ENCODE assay signal across 10 cellular contexts in the genomic region with DNA sequence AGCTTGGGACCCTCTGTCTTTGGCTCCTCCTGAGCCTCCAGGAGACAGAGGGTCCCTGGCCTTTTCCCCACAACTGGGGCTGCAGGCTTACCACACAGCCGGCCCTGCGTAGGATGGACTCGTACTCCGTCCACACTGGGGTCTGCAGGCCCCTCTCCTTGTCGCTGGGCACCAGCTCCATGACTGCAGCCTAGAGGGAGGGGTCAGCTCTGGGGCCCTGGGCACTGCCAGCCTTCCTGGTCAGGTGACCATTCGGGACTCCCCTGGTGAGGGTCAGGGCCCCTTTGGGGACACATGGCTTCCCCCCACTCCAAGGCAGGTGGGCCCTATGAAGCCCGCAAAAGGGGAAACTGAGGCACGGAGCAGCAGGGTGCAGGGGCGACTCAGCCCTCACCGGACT. TPM values are rescaled to one million over a fixed set of nuclear protein-coding genes. Genes with fewer than 3 reads are reported as not detected.
DNase-seq lines count a peak whose midpoint lies in the region; ATAC-seq and TF ChIP-seq lines count a peak whose summit lies in the region.
"Had no signal": no experiment of that assay in that cellular context is flagged by ENCODE, and none has a peak within 500 bp of the region (broad histone marks: within the 10 kb centered on the region; RNA-seq: fewer than 3 reads in every experiment).

No MANE protein-coding gene starts in this region.

- no peak overlapping the region for H2BK5ac ChIP-seq in H9 (ENCODE audit: insufficient read length, low read length)

- no peak overlapping the region for H3K23ac ChIP-seq in H9 (ENCODE audit: insufficient read length, low read depth, low read length)

- intact Hi-C loops in activated T-helper 1 cell treated with anti-CD3 and anti-CD28 coated beads, Interleukin-12 subunit alpha, Interleukin-12 subunit beta, Interleukin-2, Interleukin-4 antibody, amounts not matched to agents 30 ng/mL and 10 ng/mL and 1 ng/mL, durations not matched to agents 14 hours and 24 hours and 36 hours (cut with micrococcal nuclease), result loop anchor here (2.0 kb wide), 1 partner anchor 820 kb away; a partner anchor contains a TSS

- H3K9me3 Mint-ChIP-seq in H9, result no peaks in the 10 kb centered on the region
- no peaks in the 10 kb centered on the region for H3K9me3 Mint-ChIP-seq in activated T-helper 1 cell treated with anti-CD3 and anti-CD28 coated beads, Interleukin-12 subunit alpha, Interleukin-12 subunit beta, Interleukin-2, Interleukin-4 antibody, amounts not matched to agents 30 ng/mL and 10 ng/mL and 1 ng/mL, durations not matched to agents 14 hours and 24 hours and 36 hours
- no peaks in the 10 kb centered on the region for H3K9me3 Mint-ChIP-seq in stimulated activated naive CD8-positive, alpha-beta T cell treated with anti-CD3 and anti-CD28 coated beads, Interleukin-15, amount 100 ng/mL, for 72 hours

- no peak overlapping the region for H3K4ac ChIP-seq in H9 (ENCODE audit: low read depth, low read length)

- peaks cover 24% of the 10 kb centered on the region for H3K27me3 Mint-ChIP-seq in H9 (ENCODE audit: low read depth)
- no peaks in the 10 kb centered on the region for H3K27me3 Mint-ChIP-seq in activated T-helper 1 cell treated with anti-CD3 and anti-CD28 coated beads, Interleukin-12 subunit alpha, Interleukin-12 subunit beta, Interleukin-2, Interleukin-4 antibody, amounts not matched to agents 30 ng/mL and 10 ng/mL and 1 ng/mL, durations not matched to agents 14 hours and 24 hours and 36 hours (ENCODE audit: insufficient read depth)
- H3K27me3 Mint-ChIP-seq in stimulated activated naive CD8-positive, alpha-beta T cell treated with anti-CD3 and anti-CD28 coated beads, Interleukin-15, amount 100 ng/mL, for 72 hours, result no peaks in the 10 kb centered on the region

- TF ChIP-seq CTCF in H9 (conservative IDR thresholded peaks at IDR 0.05) (no peak), foreskin keratinocyte (conservative IDR thresholded peaks at IDR 0.05) (no peak)

- peak overlapping the region; percentile 35 for H3K4me2 ChIP-seq in H9 (ENCODE audit: insufficient read depth, insufficient read length, low read length)

- ATAC-seq in stimulated activated naive CD8-positive, alpha-beta T cell treated with anti-CD3 and anti-CD28 coated beads, Interleukin-15, amount 100 ng/mL, for 72 hours, result no peak
- ATAC-seq in foreskin keratinocyte, result no peak

- peaks cover 3% of the 10 kb centered on the region; the same call in 1 of the 2 replicates for H3K36me3 ChIP-seq in iPS DF 6.9 (ENCODE audit: control insufficient read depth, insufficient read depth, low read length)
- H3K36me3 ChIP-seq: neutrophil had no signal

- WGBS in H9 (ENCODE audit: extremely low coverage, insufficient read length, low lambda C conversion rate), result no CpG with 5 or more reads among the region's 10 CpGs
- no CpG with 5 or more reads among the region's 10 CpGs for WGBS in iPS DF 6.9 (ENCODE audit: insufficient coverage, insufficient read length)

- H3T11ph ChIP-seq in H9 (ENCODE audit: low read length), result no peak overlapping the region

- no peak overlapping the region for H2AK5ac ChIP-seq in H9 (ENCODE audit: insufficient read length, low read length)

- H3K79me2 ChIP-seq in H9 (ENCODE audit: insufficient read depth, low read length), result no peaks in the 10 kb centered on the region

- H3K56ac ChIP-seq in H9 (ENCODE audit: insufficient read length, low read depth, low read length), result no peak overlapping the region

- H3K18ac ChIP-seq in H9 (ENCODE audit: insufficient read length, low read depth, low read length), result no peak overlapping the region

- no peaks in the 10 kb centered on the region for H3K23me2 ChIP-seq in H9 (ENCODE audit: insufficient read length, low read depth, low read length, poor library complexity, severe bottlenecking)

- H4K5ac ChIP-seq in H9 (ENCODE audit: insufficient read length, low read depth, low read length), result no peak overlapping the region

- no peak overlapping the region for H2BK12ac ChIP-seq in H9 (ENCODE audit: insufficient read length, low read depth, low read length)

- no peak overlapping the region for H3K14ac ChIP-seq in H9 (ENCODE audit: insufficient read depth, low read length)

- no peaks in the 10 kb centered on the region for H3K4me1 ChIP-seq in H9 (ENCODE audit: insufficient read depth, low read length)
- H3K4me1 ChIP-seq in iPS DF 6.9 (ENCODE audit: control insufficient read depth, insufficient read depth, low read length), result peaks cover 3% of the 10 kb centered on the region
- H3K4me1 ChIP-seq in foreskin keratinocyte, result no peaks in the 10 kb centered on the region

- no peak overlapping the region for H3K27ac Mint-ChIP-seq in H9
- H3K27ac Mint-ChIP-seq in activated T-helper 1 cell treated with anti-CD3 and anti-CD28 coated beads, Interleukin-12 subunit alpha, Interleukin-12 subunit beta, Interleukin-2, Interleukin-4 antibody, amounts not matched to agents 30 ng/mL and 10 ng/mL and 1 ng/mL, durations not matched to agents 14 hours and 24 hours and 36 hours, result no peak overlapping the region
- no peak overlapping the region for H3K27ac Mint-ChIP-seq in stimulated activated naive CD8-positive, alpha-beta T cell treated with anti-CD3 and anti-CD28 coated beads, Interleukin-15, amount 100 ng/mL, for 72 hours

- H3K4me3 Mint-ChIP-seq in H9, result peak overlapping the region; percentile 75 to 83; a peak in 4 of 5 replicates
- peak overlapping the region; percentile 77 for H3K4me3 Mint-ChIP-seq in activated T-helper 1 cell treated with anti-CD3 and anti-CD28 coated beads, Interleukin-12 subunit alpha, Interleukin-12 subunit beta, Interleukin-2, Interleukin-4 antibody, amounts not matched to agents 30 ng/mL and 10 ng/mL and 1 ng/mL, durations not matched to agents 14 hours and 24 hours and 36 hours
- H3K4me3 Mint-ChIP-seq in stimulated activated naive CD8-positive, alpha-beta T cell treated with anti-CD3 and anti-CD28 coated beads, Interleukin-15, amount 100 ng/mL, for 72 hours, result peak overlapping the region; percentile 77 to 84

- no peaks in the 10 kb centered on the region; the same call in 1 of the 2 replicates for H3K27me3 ChIP-seq in H9 (ENCODE audit: insufficient read depth, low read length)
- H3K27me3 ChIP-seq in iPS DF 6.9 (ENCODE audit: control insufficient read depth, insufficient read depth, low read length), result no peaks in the 10 kb centered on the region
- peaks cover 6% of the 10 kb centered on the region for H3K27me3 ChIP-seq in foreskin keratinocyte

- H3K27ac ChIP-seq in H9 (ENCODE audit: insufficient read length, low read depth, low read length) (no peak overlapping the region), iPS DF 6.9 (ENCODE audit: low read length) (no peak overlapping the region), foreskin keratinocyte (no peak overlapping the region)
- H3K27ac ChIP-seq: neutrophil, WERI-Rb-1 had no signal

- H3K4me1 Mint-ChIP-seq in H9, result peaks cover 0 to 1% of the 10 kb centered on the region in 2 experiments; a peak in 1 of 4 replicates
- no peaks in the 10 kb centered on the region for H3K4me1 Mint-ChIP-seq in activated T-helper 1 cell treated with anti-CD3 and anti-CD28 coated beads, Interleukin-12 subunit alpha, Interleukin-12 subunit beta, Interleukin-2, Interleukin-4 antibody, amounts not matched to agents 30 ng/mL and 10 ng/mL and 1 ng/mL, durations not matched to agents 14 hours and 24 hours and 36 hours (ENCODE audit: low read depth)
- H3K4me1 Mint-ChIP-seq in stimulated activated naive CD8-positive, alpha-beta T cell treated with anti-CD3 and anti-CD28 coated beads, Interleukin-15, amount 100 ng/mL, for 72 hours, result peaks cover 15% of the 10 kb centered on the region

- DNase-seq in H9 (no peak), iPS DF 6.9 (ENCODE audit: low read depth, low spot score) (no peak), SK-N-DZ (ENCODE audit: low spot score) (no peak), foreskin keratinocyte (no peak), activated gamma-delta T cell treated with Interleukin-2 at 50 U/mL for 16 hours (no peak)
- no peak for DNase-seq in activated T-helper 1 cell treated with anti-CD3 and anti-CD28 coated beads, Interleukin-12 subunit alpha, Interleukin-12 subunit beta, Interleukin-2, Interleukin-4 antibody, amounts not matched to agents 30 ng/mL and 10 ng/mL and 1 ng/mL, durations not matched to agents 14 hours and 24 hours and 36 hours (ENCODE audit: low spot score)
- no peak for DNase-seq in stimulated activated naive CD8-positive, alpha-beta T cell treated with anti-CD3 and anti-CD28 coated beads, Interleukin-15, amount 100 ng/mL, for 72 hours
- DNase-seq: NCI-H2029, WERI-Rb-1 had no signal

- H4K20me1 ChIP-seq in H9 (ENCODE audit: control insufficient read depth, insufficient read depth, insufficient read length), result no peaks in the 10 kb centered on the region

- H4K8ac ChIP-seq in H9 (replicated peaks; ENCODE audit: insufficient read length, low read depth, low read length), result no peak overlapping the region

- no peak overlapping the region for H2AFZ ChIP-seq in H9 (ENCODE audit: low read length)

- H3K4me3 ChIP-seq in iPS DF 6.9 (ENCODE audit: low read length), result peak overlapping the region; percentile 84; the same call in 1 of the 2 replicates

- H3K9me3 ChIP-seq in H9 (ENCODE audit: control insufficient read depth, low read depth, low read length) (no peaks in the 10 kb centered on the region), iPS DF 6.9 (ENCODE audit: control insufficient read depth, insufficient read depth, low read length) (no peaks in the 10 kb centered on the region)
- H3K9me3 ChIP-seq: neutrophil had no signal

- peaks cover 3 to 5% (median 4%) of the 10 kb centered on the region in 3 experiments; a peak in 4 of 7 replicates for H3K36me3 Mint-ChIP-seq in H9 (ENCODE audit: insufficient read depth in 1 of 3, low read depth in 3 of 3)
- peaks cover 1% of the 10 kb centered on the region for H3K36me3 Mint-ChIP-seq in activated T-helper 1 cell treated with anti-CD3 and anti-CD28 coated beads, Interleukin-12 subunit alpha, Interleukin-12 subunit beta, Interleukin-2, Interleukin-4 antibody, amounts not matched to agents 30 ng/mL and 10 ng/mL and 1 ng/mL, durations not matched to agents 14 hours and 24 hours and 36 hours (ENCODE audit: low read depth)

- H3K79me1 ChIP-seq in H9 (ENCODE audit: insufficient read depth, low read depth, low read length, poor library complexity, severe bottlenecking), result no peaks in the 10 kb centered on the region

- H2BK15ac ChIP-seq in H9 (ENCODE audit: low read depth, low read length), result no peak overlapping the region

- no peak overlapping the region for H2BK120ac ChIP-seq in H9 (ENCODE audit: low read depth, low read length, poor library complexity, severe bottlenecking)

- H4K91ac ChIP-seq in H9 (ENCODE audit: insufficient read length, low read depth, low read length), result no peak overlapping the region

- H3K9ac ChIP-seq in H9 (ENCODE audit: extremely low read depth, insufficient read length, low read length), result no peak overlapping the region

- no peak overlapping the region for H2BK20ac ChIP-seq in H9 (ENCODE audit: low read depth, low read length, poor library complexity, severe bottlenecking)

RNA-seq across cellular contexts. Expression of a gene that starts 1.3 kb away (rescaled TPM):
- total RNA-seq in H9 (2021), result 39.6 and 41.8 TPM in 2 replicates
- total RNA-seq in activated T-helper 1 cell treated with anti-CD3 and anti-CD28 coated beads, Interleukin-12 subunit alpha, Interleukin-12 subunit beta, Interleukin-2, Interleukin-4 antibody, amounts not matched to agents 30 ng/mL and 10 ng/mL and 1 ng/mL, durations not matched to agents 14 hours and 24 hours and 36 hours, result 45.4 and 51.8 TPM in 2 replicates
- not detected in 2 replicates for polyA plus RNA-seq in SK-N-DZ (2014; cell fraction: cytosol; rRNA removed)
- polyA plus RNA-seq in SK-N-DZ (2014; cell fraction: nucleus; rRNA removed), result not detected in 2 replicates
- 22.0 and 33.7 TPM in 2 replicates for total RNA-seq in foreskin keratinocyte
- polyA plus RNA-seq in foreskin keratinocyte, result 29.7 and 50.2 TPM in 2 replicates

RNA-seq across cellular contexts. Expression of a gene that starts 9.4 kb away (rescaled TPM):
- total RNA-seq in H9 (2021), result 0.81 and 1.2 TPM in 2 replicates
- total RNA-seq in activated T-helper 1 cell treated with anti-CD3 and anti-CD28 coated beads, Interleukin-12 subunit alpha, Interleukin-12 subunit beta, Interleukin-2, Interleukin-4 antibody, amounts not matched to agents 30 ng/mL and 10 ng/mL and 1 ng/mL, durations not matched to agents 14 hours and 24 hours and 36 hours, result not detected in 2 replicates
- 1.4 and 3.7 TPM in 2 replicates for polyA plus RNA-seq in SK-N-DZ (2014; cell fraction: cytosol; rRNA removed)
- 0.29 and 0.78 TPM in 2 replicates for polyA plus RNA-seq in SK-N-DZ (2014; cell fraction: nucleus; rRNA removed)
- total RNA-seq in foreskin keratinocyte, result not detected in 2 replicates
- polyA plus RNA-seq in foreskin keratinocyte, result not detected in 2 replicates

RNA-seq across cellular contexts. Expression of a gene that starts 16.6 kb away (rescaled TPM):
- total RNA-seq in H9 (2021) (94.1 and 100 TPM in 2 replicates), foreskin keratinocyte (62.6 and 67.1 TPM in 2 replicates)
- 69.3 and 69.6 TPM in 2 replicates for total RNA-seq in activated T-helper 1 cell treated with anti-CD3 and anti-CD28 coated beads, Interleukin-12 subunit alpha, Interleukin-12 subunit beta, Interleukin-2, Interleukin-4 antibody, amounts not matched to agents 30 ng/mL and 10 ng/mL and 1 ng/mL, durations not matched to agents 14 hours and 24 hours and 36 hours
- 113 and 123 TPM in 2 replicates for polyA plus RNA-seq in SK-N-DZ (2014; cell fraction: cytosol; rRNA removed)
- 64.1 and 71.8 TPM in 2 replicates for polyA plus RNA-seq in SK-N-DZ (2014; cell fraction: nucleus; rRNA removed)
- polyA plus RNA-seq in foreskin keratinocyte, result 82.2 and 84.4 TPM in 2 replicates

RNA-seq across cellular contexts. Expression of a gene that starts 19.9 kb away (rescaled TPM):
- total RNA-seq in H9 (2021) (1.9 and 2.9 TPM in 2 replicates), foreskin keratinocyte (not detected in 2 replicates)
- total RNA-seq in activated T-helper 1 cell treated with anti-CD3 and anti-CD28 coated beads, Interleukin-12 subunit alpha, Interleukin-12 subunit beta, Interleukin-2, Interleukin-4 antibody, amounts not matched to agents 30 ng/mL and 10 ng/mL and 1 ng/mL, durations not matched to agents 14 hours and 24 hours and 36 hours, result not detected in 2 replicates
- 23.7 and 70.7 TPM in 2 replicates for polyA plus RNA-seq in SK-N-DZ (2014; cell fraction: cytosol; rRNA removed)
- polyA plus RNA-seq in SK-N-DZ (2014; cell fraction: nucleus; rRNA removed), result 24.2 and 37.3 TPM in 2 replicates
- polyA plus RNA-seq in foreskin keratinocyte, result not detected in 2 replicates

RNA-seq across cellular contexts. Expression of a gene that starts 22.5 kb away (rescaled TPM):
- total RNA-seq in H9 (2021) (5.3 and 5.6 TPM in 2 replicates), foreskin keratinocyte (1.8 and 3.5 TPM in 2 replicates)
- 6.6 and 7.5 TPM in 2 replicates for total RNA-seq in activated T-helper 1 cell treated with anti-CD3 and anti-CD28 coated beads, Interleukin-12 subunit alpha, Interleukin-12 subunit beta, Interleukin-2, Interleukin-4 antibody, amounts not matched to agents 30 ng/mL and 10 ng/mL and 1 ng/mL, durations not matched to agents 14 hours and 24 hours and 36 hours
- 8.7 and 9.0 TPM in 2 replicates for polyA plus RNA-seq in SK-N-DZ (2014; cell fraction: cytosol; rRNA removed)
- 9.2 and 11.3 TPM in 2 replicates for polyA plus RNA-seq in SK-N-DZ (2014; cell fraction: nucleus; rRNA removed)
- 1.9 and 3.3 TPM in 2 replicates for polyA plus RNA-seq in foreskin keratinocyte
